In the genomic region with DNA sequence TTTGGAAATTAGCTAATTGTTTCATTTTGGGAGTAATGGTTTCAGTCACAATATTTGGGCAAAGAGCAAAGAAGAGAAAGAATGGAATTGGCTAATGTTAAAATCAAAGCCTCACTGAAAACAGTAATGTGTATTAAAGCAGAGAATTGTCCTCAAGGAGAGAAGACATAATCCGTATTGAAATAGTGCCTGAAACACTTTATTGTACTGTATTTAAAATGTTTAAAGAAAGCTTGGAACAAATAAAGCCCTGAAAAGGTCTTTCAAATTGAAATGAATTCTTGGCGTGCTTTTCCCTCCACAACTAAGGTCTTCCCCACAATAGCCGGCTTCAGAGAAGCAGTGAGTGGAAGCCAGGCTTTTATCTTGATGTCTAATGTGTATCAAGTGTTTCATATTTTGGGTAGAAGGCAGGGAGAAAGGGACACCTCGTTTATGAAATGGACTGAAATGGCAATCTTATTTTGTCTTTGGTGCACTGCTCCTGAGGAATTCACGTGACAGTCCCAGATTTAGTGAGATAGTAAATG, we compare ENCODE assay signal across 27 cellular contexts.
"Had no signal": no experiment of that assay in that cellular context is flagged by ENCODE, and none has a peak within 500 bp of the region (broad histone marks: within the 10 kb centered on the region; RNA-seq: fewer than 3 reads in every experiment).

No MANE protein-coding gene starts in this region.

- H3K4me1 Mint-ChIP-seq: endodermal cell, memory B cell had no signal

- H3K9ac ChIP-seq: parathyroid adenoma had no signal

- H3K4me3 ChIP-seq: dorsolateral prefrontal cortex, esophagus muscularis mucosa, heart right ventricle, lung, right lobe of liver, suprapubic skin, transverse colon, upper lobe of right lung, uterus had no signal

- H2AFZ ChIP-seq: parathyroid adenoma had no signal

- H3K36me3 ChIP-seq: esophagus muscularis mucosa, heart right ventricle, right lobe of liver, suprapubic skin, transverse colon, upper lobe of right lung, uterus had no signal

- H3K4me1 ChIP-seq: esophagus muscularis mucosa, heart right ventricle, right lobe of liver, suprapubic skin, transverse colon, upper lobe of right lung, uterus had no signal

- DNase-seq: dorsolateral prefrontal cortex; effector CD8-positive, alpha-beta T cell; endodermal cell; foreskin melanocyte; glutamatergic neuron; heart right ventricle; hypothalamus; kidney; natural killer cell; right lobe of liver; small intestine; stimulated activated CD4-positive, alpha-beta T cell treated with anti-CD3 and anti-CD28 coated beads, Interleukin-15, amount 100 ng/mL, for 24 hours; stimulated activated CD4-positive, alpha-beta T cell treated with anti-CD3 and anti-CD28 coated beads, Interleukin-2, amount 100 ng/mL, for 48 hours; stimulated activated CD8-positive, alpha-beta memory T cell treated with anti-CD3 and anti-CD28 coated beads, Interleukin-4, amount 100 ng/mL, for 48 hours; stimulated activated naive CD4-positive, alpha-beta T cell; stimulated activated naive CD8-positive, alpha-beta T cell treated with anti-CD3 and anti-CD28 coated beads, Interleukin-15, amount 100 ng/mL, for 72 hours; transverse colon; upper lobe of right lung; uterus had no signal

- H3K9me3 ChIP-seq: right lobe of liver, suprapubic skin, transverse colon, upper lobe of right lung, uterus had no signal

- H3K9me3 Mint-ChIP-seq: endodermal cell; natural killer cell; stimulated activated naive CD8-positive, alpha-beta T cell treated with anti-CD3 and anti-CD28 coated beads, Interleukin-15, amount 100 ng/mL, for 72 hours had no signal

- ATAC-seq: heart right ventricle; left lobe of liver; natural killer cell; right lobe of liver; stimulated activated naive CD8-positive, alpha-beta T cell treated with anti-CD3 and anti-CD28 coated beads, Interleukin-15, amount 100 ng/mL, for 72 hours; upper lobe of right lung had no signal

- H3K27me3 ChIP-seq: right lobe of liver, uterus had no signal

- H3K36me3 Mint-ChIP-seq: memory B cell, natural killer cell had no signal

- H3K27ac Mint-ChIP-seq: endodermal cell; memory B cell; natural killer cell; progenitor cell of endocrine pancreas; stimulated activated naive CD8-positive, alpha-beta T cell treated with anti-CD3 and anti-CD28 coated beads, Interleukin-15, amount 100 ng/mL, for 72 hours had no signal

- H3K27me3 Mint-ChIP-seq: stimulated activated naive CD8-positive, alpha-beta T cell treated with anti-CD3 and anti-CD28 coated beads, Interleukin-15, amount 100 ng/mL, for 72 hours had no signal

- H3K4me3 Mint-ChIP-seq: endodermal cell; memory B cell; natural killer cell; stimulated activated naive CD8-positive, alpha-beta T cell treated with anti-CD3 and anti-CD28 coated beads, Interleukin-15, amount 100 ng/mL, for 72 hours had no signal

- H3K27ac ChIP-seq: dorsolateral prefrontal cortex, epithelial cell of prostate, esophagus muscularis mucosa, heart right ventricle, parathyroid adenoma, right lobe of liver, suprapubic skin, transverse colon, upper lobe of right lung, uterus had no signal

- H3K79me2 ChIP-seq: parathyroid adenoma had no signal
